In the genomic region with DNA sequence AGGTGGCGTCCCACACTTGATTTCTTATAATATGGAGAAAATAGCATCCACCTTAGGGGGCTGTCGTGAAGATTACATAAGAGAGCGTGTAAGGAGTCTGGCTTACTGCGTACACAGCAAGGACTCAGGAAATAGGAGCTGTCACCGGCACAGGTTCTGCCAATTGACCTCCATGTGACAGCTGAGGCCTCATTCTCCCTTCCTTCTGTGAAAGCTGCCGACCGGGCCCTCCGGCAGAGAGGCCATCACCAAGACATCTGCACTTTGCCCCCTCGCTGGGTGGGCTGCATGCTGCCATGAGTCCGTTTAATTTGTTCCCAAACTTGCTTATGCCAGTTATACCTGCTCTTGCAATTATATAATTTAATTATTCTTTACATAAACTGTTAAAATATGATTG, we compare ENCODE assay signal across 16 cellular contexts. TPM values are rescaled to one million over a fixed set of nuclear protein-coding genes. Genes with fewer than 3 reads are reported as not detected.
A peak's percentile ranks its signal among the peaks of the same experiment; 100 is the strongest.
DNase-seq lines count a peak whose midpoint lies in the region; ATAC-seq and TF ChIP-seq lines count a peak whose summit lies in the region.
"Had no signal": no experiment of that assay in that cellular context is flagged by ENCODE, and none has a peak within 500 bp of the region (broad histone marks: within the 10 kb centered on the region; RNA-seq: fewer than 3 reads in every experiment).

No MANE protein-coding gene starts in this region.

- no peaks in the 10 kb centered on the region for H3K9me3 Mint-ChIP-seq in stimulated activated naive B cell treated with anti-CD40 and anti-IgM and Interleukin-4, amounts not matched to agents 10 μg/mL and 1 μg/mL and 100 μg/mL, for 72 hours
- H3K9me3 Mint-ChIP-seq: activated naive CD4-positive, alpha-beta T cell treated with anti-CD3 and anti-CD28 coated beads, Interleukin-2, amount 50 U/mL, for 24 hours; activated T-cell treated with anti-CD3 and anti-CD28 coated beads, Interleukin-2, amount 50 U/mL, for 24 hours had no signal

- H3K4me1 ChIP-seq in gastroesophageal sphincter (peaks cover 8 to 94% (median 40%) of the 10 kb centered on the region in 3 donors), lower lobe of right lung (peaks cover 35% of the 10 kb centered on the region), suprapubic skin (peaks cover 38% of the 10 kb centered on the region)

- no peak overlapping the region for H3K4me3 Mint-ChIP-seq in stimulated activated naive B cell treated with anti-CD40 and anti-IgM and Interleukin-4, amounts not matched to agents 10 μg/mL and 1 μg/mL and 100 μg/mL, for 72 hours
- H3K4me3 Mint-ChIP-seq: activated naive CD4-positive, alpha-beta T cell treated with anti-CD3 and anti-CD28 coated beads, Interleukin-2, amount 50 U/mL, for 24 hours; activated T-cell treated with anti-CD3 and anti-CD28 coated beads, Interleukin-2, amount 50 U/mL, for 24 hours had no signal

- no peaks in the 10 kb centered on the region for H3K27me3 Mint-ChIP-seq in stimulated activated naive B cell treated with anti-CD40 and anti-IgM and Interleukin-4, amounts not matched to agents 10 μg/mL and 1 μg/mL and 100 μg/mL, for 72 hours
- H3K27me3 Mint-ChIP-seq: activated naive CD4-positive, alpha-beta T cell treated with anti-CD3 and anti-CD28 coated beads, Interleukin-2, amount 50 U/mL, for 24 hours; activated T-cell treated with anti-CD3 and anti-CD28 coated beads, Interleukin-2, amount 50 U/mL, for 24 hours had no signal

- ATAC-seq in gastroesophageal sphincter = no peak
- no peak for ATAC-seq in lower lobe of right lung
- no peak for ATAC-seq in stimulated activated naive B cell treated with anti-CD40 and anti-IgM and Interleukin-4, amounts not matched to agents 10 μg/mL and 1 μg/mL and 100 μg/mL, for 72 hours (replicated peaks)
- ATAC-seq in GM19467 (IDR thresholded peaks at IDR 0.05; ENCODE audit: unreplicated experiment) = no peak

- intact Hi-C loops in lower lobe of right lung (cut with DNase I) = no loop called here

- no peaks in the 10 kb centered on the region for H3K27me3 ChIP-seq in WERI-Rb-1 (ENCODE audit: insufficient read depth, low read depth, severe bottlenecking)
- no peaks in the 10 kb centered on the region for H3K27me3 ChIP-seq in gastroesophageal sphincter
- H3K27me3 ChIP-seq in lower lobe of right lung (ENCODE audit: low read depth) = no peaks in the 10 kb centered on the region
- no peaks in the 10 kb centered on the region for H3K27me3 ChIP-seq in suprapubic skin
- H3K27me3 ChIP-seq: brain microvascular endothelial cell, uterus had no signal

- H3K9me3 ChIP-seq in WERI-Rb-1 (ENCODE audit: severe bottlenecking) (no peaks in the 10 kb centered on the region), gastroesophageal sphincter (no peaks in the 10 kb centered on the region), lower lobe of right lung (no peaks in the 10 kb centered on the region), suprapubic skin (no peaks in the 10 kb centered on the region)
- H3K9me3 ChIP-seq: uterus had no signal

- no peak for TF ChIP-seq EP300 in gastroesophageal sphincter (IDR thresholded peaks at IDR 0.05)
- no peak for TF ChIP-seq EP300 in suprapubic skin (IDR thresholded peaks at IDR 0.05)

- TF ChIP-seq CTCF in WERI-Rb-1 (IDR thresholded peaks at IDR 0.05; ENCODE audit: low read depth, low read length) (no peak), gastroesophageal sphincter (IDR thresholded peaks at IDR 0.05) (no peak), lower lobe of right lung (IDR thresholded peaks at IDR 0.05) (no peak), suprapubic skin (IDR thresholded peaks at IDR 0.05) (no peak)

- peak overlapping the region; percentile 74 for H3K27ac ChIP-seq in WERI-Rb-1
- peak overlapping the region in 3 of 4 donors; percentile 98 to 99 (median 99) for H3K27ac ChIP-seq in gastroesophageal sphincter
- H3K27ac ChIP-seq in lower lobe of right lung = no peak overlapping the region
- no peak overlapping the region for H3K27ac ChIP-seq in suprapubic skin
- H3K27ac ChIP-seq: brain microvascular endothelial cell, GM23248, uterus had no signal

- H3K36me3 ChIP-seq in WERI-Rb-1 (no peaks in the 10 kb centered on the region), gastroesophageal sphincter (peaks cover 0 to 57% of the 10 kb centered on the region in 2 donors), lower lobe of right lung (peaks cover 63% of the 10 kb centered on the region), suprapubic skin (peaks cover 48% of the 10 kb centered on the region)
- H3K36me3 ChIP-seq: brain microvascular endothelial cell, uterus had no signal

- WGBS in gastroesophageal sphincter (ENCODE audit: low coverage in 1 of 2), 2 donors = 72% methylated on average over 8 of the region's 10 CpGs; no CpG with 5 or more reads in 1 of the 2 donors
- 91% methylated on average over 10 of the region's 10 CpGs for WGBS in suprapubic skin

- TF ChIP-seq POLR2A in gastroesophageal sphincter (IDR thresholded peaks at IDR 0.05) = no peak
- TF ChIP-seq POLR2A in suprapubic skin (IDR thresholded peaks at IDR 0.05) = no peak

- H3K36me3 Mint-ChIP-seq in stimulated activated naive B cell treated with anti-CD40 and anti-IgM and Interleukin-4, amounts not matched to agents 10 μg/mL and 1 μg/mL and 100 μg/mL, for 72 hours = peaks cover 33 to 42% of the 10 kb centered on the region in 2 donors

- H3K4me1 Mint-ChIP-seq in stimulated activated naive B cell treated with anti-CD40 and anti-IgM and Interleukin-4, amounts not matched to agents 10 μg/mL and 1 μg/mL and 100 μg/mL, for 72 hours = peaks cover 0 to 2% of the 10 kb centered on the region in 2 donors
- H3K4me1 Mint-ChIP-seq: activated naive CD4-positive, alpha-beta T cell treated with anti-CD3 and anti-CD28 coated beads, Interleukin-2, amount 50 U/mL, for 24 hours had no signal

- no peak overlapping the region for H3K27ac Mint-ChIP-seq in stimulated activated naive B cell treated with anti-CD40 and anti-IgM and Interleukin-4, amounts not matched to agents 10 μg/mL and 1 μg/mL and 100 μg/mL, for 72 hours
- H3K27ac Mint-ChIP-seq: activated naive CD4-positive, alpha-beta T cell treated with anti-CD3 and anti-CD28 coated beads, Interleukin-2, amount 50 U/mL, for 24 hours; activated T-cell treated with anti-CD3 and anti-CD28 coated beads, Interleukin-2, amount 50 U/mL, for 24 hours had no signal

- H3K4me3 ChIP-seq in WERI-Rb-1 (ENCODE audit: low read depth, low read length) (no peak overlapping the region), gastroesophageal sphincter (no peak overlapping the region), lower lobe of right lung (no peak overlapping the region), suprapubic skin (no peak overlapping the region)
- H3K4me3 ChIP-seq: GM23248, uterus had no signal

- DNase-seq in WERI-Rb-1 (peak; percentile 16), lower lobe of right lung (peak; percentile 24), suprapubic skin (ENCODE audit: low spot score in 2 of 2) (peak; percentile 40 to 43), HCEC 1CT (no peak)
- no peak for DNase-seq in stimulated activated naive B cell treated with anti-CD40 and anti-IgM and Interleukin-4, amounts not matched to agents 10 μg/mL and 1 μg/mL and 100 μg/mL, for 72 hours
- DNase-seq: activated T-cell treated with anti-CD3 and anti-CD28 coated beads, Interleukin-2, amount 50 U/mL, for 24 hours; brain microvascular endothelial cell; erythroblast; GM23248; NCI-H1417 treated with DMSO at 0.1 percent for 48 hours; RPMI8226; stimulated activated naive CD4-positive, alpha-beta T cell treated with Interleukin-2 at 50 U/mL for 16 hours had no signal

RNA-seq across cellular contexts. Expression of a gene that starts 27.7 kb away (rescaled TPM):
- total RNA-seq in gastroesophageal sphincter (10 to 100 TPM; 42.8 to 89.1 (median 61.4) TPM), lower lobe of right lung (39.9 TPM), suprapubic skin (10 to 100 TPM; 23.3 to 38.2 (median 34.2) TPM)

RNA-seq across cellular contexts. Expression of a gene that starts 43.7 kb away (rescaled TPM):
- total RNA-seq in gastroesophageal sphincter = 10 to 100 TPM in 3 of 4 donors, 1 to 10 TPM in 1; 1.2 to 19.9 (median 15.3) TPM
- 0.62 TPM for total RNA-seq in lower lobe of right lung
- total RNA-seq in suprapubic skin = 1 to 10 TPM; 1.9 to 3.1 (median 2.4) TPM
- total RNA-seq: GM23248 had no signal

Comparison
In these comparisons a context has a peak if more than half of its experiments do, and no peak if none do; other contexts are left out.
1. DNase-seq: peak in WERI-Rb-1 (single experiment), lower lobe of right lung (single experiment) and suprapubic skin (2 of 2); none in stimulated activated naive B cell treated with anti-CD40 and anti-IgM and Interleukin-4, amounts not matched to agents 10 μg/mL and 1 μg/mL and 100 μg/mL, for 72 hours (single experiment) and HCEC 1CT (single experiment).
2. H3K27ac ChIP-seq: peak in WERI-Rb-1 (single experiment) and gastroesophageal sphincter (3 of 4); none in lower lobe of right lung (single experiment) and suprapubic skin (single experiment).